In genomic region chr9:92986175-92987110, GRCh38 we compare ENCODE assay signal across 1 cellular context.
TF ChIP-seq lines count a peak whose summit lies in the region.

No MANE protein-coding gene starts in this region.

TF ChIP-seq in H1, 55 proteins besides CTCF, POLR2A, EP300 and RAD21 (continued from another document):
- TF ChIP-seq KDM1A (IDR thresholded peaks at IDR 0.05; ENCODE audit: borderline replicate concordance, low read length): no peak
- TF ChIP-seq CBX8 (IDR thresholded peaks at IDR 0.05; ENCODE audit: borderline replicate concordance, low read depth, low read length): no peak
- no peak for TF ChIP-seq ATF2 (IDR thresholded peaks at IDR 0.05; ENCODE audit: low read length)
- no peak for TF ChIP-seq SP1 (IDR thresholded peaks at IDR 0.05; ENCODE audit: low read depth, low read length)
- TF ChIP-seq RNF2 (IDR thresholded peaks at IDR 0.05; ENCODE audit: borderline replicate concordance, low read depth, low read length, missing control alignments, poor library complexity, severe bottlenecking): no peak
- no peak for TF ChIP-seq USF2 (IDR thresholded peaks at IDR 0.05; ENCODE audit: low read length)
TF ChIP-seq in H1: peak in this region for 0.
